9 cellular contexts compared by ENCODE assay signal in genomic region chr17:77957215-77957868, GRCh38. TPM values are rescaled to one million over a fixed set of nuclear protein-coding genes. Genes with fewer than 3 reads are reported as not detected.
A peak's percentile ranks its signal among the peaks of the same experiment; 100 is the strongest.
DNase-seq lines count a peak whose midpoint lies in the region; TF ChIP-seq lines count a peak whose summit lies in the region.
"Had no signal": no experiment of that assay in that cellular context is flagged by ENCODE, and none has a peak within 500 bp of the region (broad histone marks: within the 10 kb centered on the region; RNA-seq: fewer than 3 reads in every experiment).

No MANE protein-coding gene starts in this region.

- no peak for TF ChIP-seq POLR2A in uterus (IDR thresholded peaks at IDR 0.05)

- intact Hi-C loops in uterus (cut with DNase I; ENCODE audit: low total_unique reads) = no loop called here

- no peak for TF ChIP-seq CTCF in uterus (IDR thresholded peaks at IDR 0.05)

- peak overlapping the region; percentile 81 for H3K27ac ChIP-seq in caudate nucleus (ENCODE audit: low read depth, low read length)
- H3K27ac ChIP-seq in uterus = peak overlapping the region; percentile 59 to 73
- H3K27ac ChIP-seq: epithelial cell of prostate had no signal

- peak; percentile 3 for DNase-seq in activated T-cell treated with anti-CD3 and anti-CD28 coated beads for 24 hours (ENCODE audit: low read depth)
- no peak for DNase-seq in activated T-cell treated with anti-CD3 and anti-CD28 coated beads for 4 hours
- DNase-seq in NCI-H146 (lab: John Stamatoyannopoulos, UW) = peak; percentile 30
- DNase-seq in caudate nucleus (lab: John Stamatoyannopoulos, UW) = peak in 7 of 61 donors; percentile 13 to 62 (median 52)
- peak; percentile 50 for DNase-seq in medulla oblongata (ENCODE audit: extremely low spot score)
- no peak for DNase-seq in uterus
- DNase-seq in NCI-H187 treated with DMSO at 0.1 percent for 48 hours (lab: John Stamatoyannopoulos, UW) = no peak
- no peak for DNase-seq in H4 (ENCODE audit: low spot score)

- H3K36me3 ChIP-seq in uterus = no peaks in the 10 kb centered on the region

- peak overlapping the region; percentile 46 to 68 for H3K4me3 ChIP-seq in uterus

- H3K4me1 ChIP-seq in uterus = peaks cover 0 to 5% of the 10 kb centered on the region in 2 donors

- H3K27me3 ChIP-seq in uterus = no peaks in the 10 kb centered on the region

- no peaks in the 10 kb centered on the region for H3K9me3 ChIP-seq in uterus

RNA-seq across cellular contexts. Expression of gene TNRC6C, which starts 1.2 kb away (rescaled TPM):
- total RNA-seq in uterus = 10 to 100 TPM in 2 of 4 donors, 1 to 10 TPM in 2; 4.6 to 68.0 (median 11.8) TPM
- 2.6 and 6.9 TPM in 2 replicates for total RNA-seq in H4 (2014; rRNA removed; shearing (Covaris generic))

Comparison
In these comparisons a context has a peak if more than half of its experiments do, and no peak if none do; other contexts are left out.
1. DNase-seq: peak in activated T-cell treated with anti-CD3 and anti-CD28 coated beads for 24 hours (single experiment), NCI-H146 (single experiment) and medulla oblongata (single experiment); none in activated T-cell treated with anti-CD3 and anti-CD28 coated beads for 4 hours (single experiment), uterus (0 of 2), NCI-H187 treated with DMSO at 0.1 percent for 48 hours (single experiment) and H4 (single experiment).